ENCODE assay signal across 8 cellular contexts in genomic region chr1:8025061-8025670, GRCh38. TPM values are rescaled to one million over a fixed set of nuclear protein-coding genes. Genes with fewer than 3 reads are reported as not detected.
DNase-seq lines count a peak whose midpoint lies in the region; ATAC-seq and TF ChIP-seq lines count a peak whose summit lies in the region.

No MANE protein-coding gene starts in this region.

- H3K4me3 Mint-ChIP-seq in chondrocyte (ENCODE audit: unreplicated experiment), result peak overlapping the region; percentile 93

- H3K9me3 ChIP-seq in BE2C (no peaks in the 10 kb centered on the region), mesodermal cell (ENCODE audit: control insufficient read depth, low read length) (no peaks in the 10 kb centered on the region)

- H3K27ac Mint-ChIP-seq in chondrocyte (ENCODE audit: unreplicated experiment), result peak overlapping the region; percentile 97

- H3K36me3 ChIP-seq in BE2C (no peaks in the 10 kb centered on the region), mesodermal cell (ENCODE audit: control insufficient read depth, insufficient read depth, low read length) (peaks cover 39% of the 10 kb centered on the region)

- no peaks in the 10 kb centered on the region for H3K27me3 Mint-ChIP-seq in chondrocyte (ENCODE audit: low read depth)

- peaks cover 17% of the 10 kb centered on the region for H3K36me3 Mint-ChIP-seq in chondrocyte (ENCODE audit: low read depth)

- no peaks in the 10 kb centered on the region for H3K4me1 ChIP-seq in BE2C
- H3K4me1 ChIP-seq in mesodermal cell (ENCODE audit: control insufficient read depth, insufficient read depth, low read length, poor library complexity, severe bottlenecking), result peaks cover 49% of the 10 kb centered on the region

- H3K27me3 ChIP-seq in BE2C, result peaks cover 8% of the 10 kb centered on the region; the same call in 1 of the 2 replicates

- 4% methylated on average over 11 to 15 of the region's 19 CpGs for WGBS in mesodermal cell (ENCODE audit: insufficient coverage in 2 of 2), 2 experiments

- no peaks in the 10 kb centered on the region for H3K9me3 Mint-ChIP-seq in chondrocyte (ENCODE audit: low read depth)

- TF ChIP-seq CTCF in BE2C (IDR thresholded peaks at IDR 0.05; ENCODE audit: low read depth, low read length) (no peak), chondrocyte (IDR thresholded peaks at IDR 0.05) (no peak)

- no peak for DNase-seq in BE2C
- DNase-seq in chondrocyte (ENCODE audit: low spot score), result no peak
- no peak for DNase-seq in GM19240 (ENCODE audit: insufficient read length, low spot score)
- DNase-seq in foreskin melanocyte, result no peak

- H3K4me3 ChIP-seq in BE2C (ENCODE audit: low read depth, low read length), result peak overlapping the region; percentile 58
- peak overlapping the region; percentile 76 for H3K4me3 ChIP-seq in mesodermal cell (ENCODE audit: extremely low read depth, insufficient read depth, low read length, poor library complexity, severe bottlenecking)

- H3K27ac ChIP-seq in mesodermal cell (ENCODE audit: low read depth, low read length, severe bottlenecking), result peak overlapping the region; percentile 4

- H3K4me1 Mint-ChIP-seq in chondrocyte (ENCODE audit: low read depth), result peaks cover 75% of the 10 kb centered on the region

- ATAC-seq in HG03175 (IDR thresholded peaks at IDR 0.05; ENCODE audit: unreplicated experiment) (peak; percentile 3), GM19395 (IDR thresholded peaks at IDR 0.05; ENCODE audit: unreplicated experiment) (no peak), HG03469 (IDR thresholded peaks at IDR 0.05; ENCODE audit: unreplicated experiment) (no peak)

RNA-seq across cellular contexts. Expression of gene ERRFI1, which starts 0.9 kb away (rescaled TPM):
- polyA plus RNA-seq in BE2C (2012; ENCODE audit: insufficient read depth, insufficient read length, low read depth), result 9.3 TPM
- 26.4 to 305 TPM (median 303 TPM) in 3 replicates for total RNA-seq in chondrocyte
- polyA plus RNA-seq in mesodermal cell (2013, experiment 1 of 2), result 154 TPM
- 155 TPM for polyA plus RNA-seq in mesodermal cell (2013, experiment 2 of 2)
